16 cellular contexts compared by ENCODE assay signal in the genomic region with DNA sequence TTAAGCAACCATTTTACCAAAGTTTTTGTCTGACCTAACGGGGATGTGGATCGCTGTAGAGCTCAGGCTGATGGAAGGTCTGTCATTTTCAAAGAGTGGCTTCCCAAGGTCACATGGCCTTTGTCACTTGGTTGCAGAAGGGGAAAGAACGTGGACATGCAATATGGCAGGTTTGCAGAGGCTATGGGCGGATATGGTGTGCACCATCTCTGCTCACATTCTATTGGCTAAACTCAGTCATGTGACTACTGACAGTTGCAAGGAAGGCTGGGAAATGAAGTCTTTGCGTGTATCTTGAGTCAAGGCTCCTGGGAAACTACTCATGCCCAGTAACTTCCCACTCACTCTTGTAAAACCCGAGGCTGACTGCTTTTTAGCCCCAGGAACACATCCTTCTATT.
DNase-seq lines count a peak whose midpoint lies in the region; ATAC-seq and TF ChIP-seq lines count a peak whose summit lies in the region.
"Had no signal": no experiment of that assay in that cellular context is flagged by ENCODE, and none has a peak within 500 bp of the region (broad histone marks: within the 10 kb centered on the region; RNA-seq: fewer than 3 reads in every experiment).

No MANE protein-coding gene starts in this region.

- H3K36me3 ChIP-seq in GM23338 (ENCODE audit: insufficient read depth), result no peaks in the 10 kb centered on the region
- H3K36me3 ChIP-seq: colonic mucosa had no signal

- no peak for ATAC-seq in GM23338
- peak; percentile 64 for ATAC-seq in WTC11
- ATAC-seq in GM21360 (IDR thresholded peaks at IDR 0.05; ENCODE audit: unreplicated experiment), result no peak
- ATAC-seq in HG02938 (IDR thresholded peaks at IDR 0.05; ENCODE audit: unreplicated experiment), result no peak
- ATAC-seq: esophagus mucosa, right cardiac atrium had no signal

- no peak overlapping the region for H2AFZ ChIP-seq in GM23338

- CTCF ChIA-PET in WTC11 (lab: Charles Lee), result interaction anchor here (1.1 kb wide), 1 partner anchor 136 kb away, joined by 3 read pairs; no protein-coding TSS in a partner anchor

- DNase-seq in ACHN (peak; percentile 7), GM23338 (ENCODE audit: low spot score) (peak; percentile 16), NCI-H446 treated with DMSO at 0.1 percent for 48 hours (lab: John Stamatoyannopoulos, UW) (peak; percentile 4), WTC11 (ENCODE audit: low spot score) (no peak), COLO668 (lab: John Stamatoyannopoulos, UW; ENCODE audit: unreplicated experiment) (no peak)
- DNase-seq in activated CD8-positive, alpha-beta memory T cell treated with anti-CD3 and anti-CD28 coated beads, Interleukin-2, amount 50 U/mL, for 48 hours, result no peak
- DNase-seq: AML-193, amniotic stem cell, colonic mucosa, NCI-H2081, right cardiac atrium had no signal

- H4K20me1 ChIP-seq in GM23338 (replicated peaks; ENCODE audit: insufficient read depth), result no peaks in the 10 kb centered on the region

- H3F3A ChIP-seq in GM23338 (replicated peaks; ENCODE audit: low read depth), result no peaks in the 10 kb centered on the region

- no peak overlapping the region for H3K27ac ChIP-seq in GM23338 (ENCODE audit: low read depth)
- H3K27ac ChIP-seq: colonic mucosa, KMS-11 had no signal

- no peaks in the 10 kb centered on the region for H3K4me1 ChIP-seq in GM23338 (ENCODE audit: insufficient read depth)
- H3K4me1 ChIP-seq: colonic mucosa had no signal

- no peaks in the 10 kb centered on the region for H3K27me3 ChIP-seq in GM23338 (ENCODE audit: insufficient read depth)
- H3K27me3 ChIP-seq: colonic mucosa had no signal

- no peak overlapping the region for H3K4me2 ChIP-seq in GM23338
- H3K4me2 ChIP-seq: KMS-11 had no signal

- H3K4me3 Mint-ChIP-seq in GM23338 (no peak overlapping the region), WTC11 (no peak overlapping the region)
- H3K4me3 Mint-ChIP-seq: type B pancreatic cell had no signal

- peaks cover 16% of the 10 kb centered on the region for H3K9me2 ChIP-seq in GM23338 (ENCODE audit: insufficient read depth)

- no peaks in the 10 kb centered on the region for H3K79me2 ChIP-seq in GM23338 (replicated peaks; ENCODE audit: insufficient read depth)

- peaks cover 17% of the 10 kb centered on the region; the same call in 2 of the 3 replicates for H3K36me3 Mint-ChIP-seq in GM23338 (ENCODE audit: low read depth)
- peaks cover 21% of the 10 kb centered on the region for H3K36me3 Mint-ChIP-seq in WTC11
- H3K36me3 Mint-ChIP-seq: type B pancreatic cell had no signal

- H3K9me3 Mint-ChIP-seq in GM23338, result peaks cover 29% of the 10 kb centered on the region
- peaks cover 56% of the 10 kb centered on the region for H3K9me3 Mint-ChIP-seq in WTC11

- H3K27ac Mint-ChIP-seq in GM23338, result no peak overlapping the region
- H3K27ac Mint-ChIP-seq in WTC11, result no peak overlapping the region
- H3K27ac Mint-ChIP-seq: type B pancreatic cell had no signal

- in situ Hi-C loops in ACHN (cut with HindIII; ENCODE audit: low pct_ligation_motif_present, low pct_unique_long_range_greater_than_20kb, low sequenced_read_pairs), result no loop called here

- POLR2A ChIA-PET in WTC11 (lab: Charles Lee), result no interaction called here

- no peaks in the 10 kb centered on the region for H3K27me3 Mint-ChIP-seq in GM23338 (ENCODE audit: insufficient read depth, low read depth, poor library complexity)
- peaks cover 12% of the 10 kb centered on the region; the same call in 1 of the 2 replicates for H3K27me3 Mint-ChIP-seq in WTC11 (ENCODE audit: low read depth)
- H3K27me3 Mint-ChIP-seq: type B pancreatic cell had no signal

- H3K4me1 Mint-ChIP-seq in GM23338 (no peaks in the 10 kb centered on the region), WTC11 (no peaks in the 10 kb centered on the region)

- no peak overlapping the region for H3K4me3 ChIP-seq in GM23338
- H3K4me3 ChIP-seq: colonic mucosa had no signal

- TF ChIP-seq CTCF in GM23338 (conservative IDR thresholded peaks at IDR 0.05; ENCODE audit: low read depth in 2 of 2) (no peak), WTC11 (IDR thresholded peaks at IDR 0.05) (no peak)

TF ChIP-seq in GM23338, 12 proteins besides CTCF, POLR2A, EP300 and RAD21 (continues in another document):
- TF ChIP-seq CREB1 (CRISPR knock-in tag; IDR thresholded peaks at IDR 0.05; ENCODE audit: low read depth), result no peak
- TF ChIP-seq, protein P1, sequence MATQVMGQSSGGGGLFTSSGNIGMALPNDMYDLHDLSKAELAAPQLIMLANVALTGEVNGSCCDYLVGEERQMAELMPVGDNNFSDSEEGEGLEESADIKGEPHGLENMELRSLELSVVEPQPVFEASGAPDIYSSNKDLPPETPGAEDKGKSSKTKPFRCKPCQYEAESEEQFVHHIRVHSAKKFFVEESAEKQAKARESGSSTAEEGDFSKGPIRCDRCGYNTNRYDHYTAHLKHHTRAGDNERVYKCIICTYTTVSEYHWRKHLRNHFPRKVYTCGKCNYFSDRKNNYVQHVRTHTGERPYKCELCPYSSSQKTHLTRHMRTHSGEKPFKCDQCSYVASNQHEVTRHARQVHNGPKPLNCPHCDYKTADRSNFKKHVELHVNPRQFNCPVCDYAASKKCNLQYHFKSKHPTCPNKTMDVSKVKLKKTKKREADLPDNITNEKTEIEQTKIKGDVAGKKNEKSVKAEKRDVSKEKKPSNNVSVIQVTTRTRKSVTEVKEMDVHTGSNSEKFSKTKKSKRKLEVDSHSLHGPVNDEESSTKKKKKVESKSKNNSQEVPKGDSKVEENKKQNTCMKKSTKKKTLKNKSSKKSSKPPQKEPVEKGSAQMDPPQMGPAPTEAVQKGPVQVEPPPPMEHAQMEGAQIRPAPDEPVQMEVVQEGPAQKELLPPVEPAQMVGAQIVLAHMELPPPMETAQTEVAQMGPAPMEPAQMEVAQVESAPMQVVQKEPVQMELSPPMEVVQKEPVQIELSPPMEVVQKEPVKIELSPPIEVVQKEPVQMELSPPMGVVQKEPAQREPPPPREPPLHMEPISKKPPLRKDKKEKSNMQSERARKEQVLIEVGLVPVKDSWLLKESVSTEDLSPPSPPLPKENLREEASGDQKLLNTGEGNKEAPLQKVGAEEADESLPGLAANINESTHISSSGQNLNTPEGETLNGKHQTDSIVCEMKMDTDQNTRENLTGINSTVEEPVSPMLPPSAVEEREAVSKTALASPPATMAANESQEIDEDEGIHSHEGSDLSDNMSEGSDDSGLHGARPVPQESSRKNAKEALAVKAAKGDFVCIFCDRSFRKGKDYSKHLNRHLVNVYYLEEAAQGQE (IDR thresholded peaks at IDR 0.05; ENCODE audit: unreplicated experiment), result no peak

TF ChIP-seq in WTC11, 78 proteins besides CTCF, POLR2A, EP300 and RAD21 (continues in another document):
- TF ChIP-seq, protein P2, sequence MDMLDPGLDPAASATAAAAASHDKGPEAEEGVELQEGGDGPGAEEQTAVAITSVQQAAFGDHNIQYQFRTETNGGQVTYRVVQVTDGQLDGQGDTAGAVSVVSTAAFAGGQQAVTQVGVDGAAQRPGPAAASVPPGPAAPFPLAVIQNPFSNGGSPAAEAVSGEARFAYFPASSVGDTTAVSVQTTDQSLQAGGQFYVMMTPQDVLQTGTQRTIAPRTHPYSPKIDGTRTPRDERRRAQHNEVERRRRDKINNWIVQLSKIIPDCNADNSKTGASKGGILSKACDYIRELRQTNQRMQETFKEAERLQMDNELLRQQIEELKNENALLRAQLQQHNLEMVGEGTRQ (CRISPR knock-in tag; IDR thresholded peaks at IDR 0.05), result peak; percentile 89
- TF ChIP-seq ZNF396 (CRISPR knock-in tag; IDR thresholded peaks at IDR 0.05; ENCODE audit: borderline replicate concordance) (no peak), NFYB (CRISPR knock-in tag; conservative IDR thresholded peaks at IDR 0.05; ENCODE audit: low read depth) (peak; percentile 37; the same call in 1 of the 2 replicates), RELA (CRISPR knock-in tag; IDR thresholded peaks at IDR 0.05; ENCODE audit: borderline replicate concordance) (no peak), SOX15 (CRISPR knock-in tag; IDR thresholded peaks at IDR 0.05) (no peak)
- TF ChIP-seq, protein P3, sequence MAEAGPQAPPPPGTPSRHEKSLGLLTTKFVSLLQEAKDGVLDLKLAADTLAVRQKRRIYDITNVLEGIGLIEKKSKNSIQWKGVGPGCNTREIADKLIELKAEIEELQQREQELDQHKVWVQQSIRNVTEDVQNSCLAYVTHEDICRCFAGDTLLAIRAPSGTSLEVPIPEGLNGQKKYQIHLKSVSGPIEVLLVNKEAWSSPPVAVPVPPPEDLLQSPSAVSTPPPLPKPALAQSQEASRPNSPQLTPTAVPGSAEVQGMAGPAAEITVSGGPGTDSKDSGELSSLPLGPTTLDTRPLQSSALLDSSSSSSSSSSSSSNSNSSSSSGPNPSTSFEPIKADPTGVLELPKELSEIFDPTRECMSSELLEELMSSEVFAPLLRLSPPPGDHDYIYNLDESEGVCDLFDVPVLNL (CRISPR knock-in tag; IDR thresholded peaks at IDR 0.05; ENCODE audit: borderline replicate concordance, low read depth), result no peak
- TF ChIP-seq, protein P4, sequence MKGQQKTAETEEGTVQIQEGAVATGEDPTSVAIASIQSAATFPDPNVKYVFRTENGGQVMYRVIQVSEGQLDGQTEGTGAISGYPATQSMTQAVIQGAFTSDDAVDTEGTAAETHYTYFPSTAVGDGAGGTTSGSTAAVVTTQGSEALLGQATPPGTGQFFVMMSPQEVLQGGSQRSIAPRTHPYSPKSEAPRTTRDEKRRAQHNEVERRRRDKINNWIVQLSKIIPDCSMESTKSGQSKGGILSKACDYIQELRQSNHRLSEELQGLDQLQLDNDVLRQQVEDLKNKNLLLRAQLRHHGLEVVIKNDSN (CRISPR knock-in tag; IDR thresholded peaks at IDR 0.05), result peak; percentile 83
- TF ChIP-seq, protein P5, sequence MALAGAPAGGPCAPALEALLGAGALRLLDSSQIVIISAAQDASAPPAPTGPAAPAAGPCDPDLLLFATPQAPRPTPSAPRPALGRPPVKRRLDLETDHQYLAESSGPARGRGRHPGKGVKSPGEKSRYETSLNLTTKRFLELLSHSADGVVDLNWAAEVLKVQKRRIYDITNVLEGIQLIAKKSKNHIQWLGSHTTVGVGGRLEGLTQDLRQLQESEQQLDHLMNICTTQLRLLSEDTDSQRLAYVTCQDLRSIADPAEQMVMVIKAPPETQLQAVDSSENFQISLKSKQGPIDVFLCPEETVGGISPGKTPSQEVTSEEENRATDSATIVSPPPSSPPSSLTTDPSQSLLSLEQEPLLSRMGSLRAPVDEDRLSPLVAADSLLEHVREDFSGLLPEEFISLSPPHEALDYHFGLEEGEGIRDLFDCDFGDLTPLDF (CRISPR knock-in tag; IDR thresholded peaks at IDR 0.05), result no peak
- TF ChIP-seq, protein P6, sequence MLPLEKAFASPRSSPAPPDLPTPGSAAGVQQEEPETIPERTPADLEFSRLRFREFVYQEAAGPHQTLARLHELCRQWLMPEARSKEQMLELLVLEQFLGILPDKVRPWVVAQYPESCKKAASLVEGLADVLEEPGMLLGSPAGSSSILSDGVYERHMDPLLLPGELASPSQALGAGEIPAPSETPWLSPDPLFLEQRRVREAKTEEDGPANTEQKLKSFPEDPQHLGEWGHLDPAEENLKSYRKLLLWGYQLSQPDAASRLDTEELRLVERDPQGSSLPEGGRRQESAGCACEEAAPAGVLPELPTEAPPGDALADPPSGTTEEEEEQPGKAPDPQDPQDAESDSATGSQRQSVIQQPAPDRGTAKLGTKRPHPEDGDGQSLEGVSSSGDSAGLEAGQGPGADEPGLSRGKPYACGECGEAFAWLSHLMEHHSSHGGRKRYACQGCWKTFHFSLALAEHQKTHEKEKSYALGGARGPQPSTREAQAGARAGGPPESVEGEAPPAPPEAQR (CRISPR knock-in tag; IDR thresholded peaks at IDR 0.05), result no peak

Comparison
In these comparisons a context has a peak if more than half of its experiments do, and no peak if none do; other contexts are left out.
1. DNase-seq: peak in ACHN (single experiment), GM23338 (single experiment) and NCI-H446 treated with DMSO at 0.1 percent for 48 hours (single experiment); none in WTC11 (single experiment), COLO668 (single experiment) and activated CD8-positive, alpha-beta memory T cell treated with anti-CD3 and anti-CD28 coated beads, Interleukin-2, amount 50 U/mL, for 48 hours (single experiment).